In genomic region chr14:101227611-101228594, GRCh38 we compare ENCODE assay signal across 14 cellular contexts.
"Had no signal": no experiment of that assay in that cellular context is flagged by ENCODE, and none has a peak within 500 bp of the region (broad histone marks: within the 10 kb centered on the region; RNA-seq: fewer than 3 reads in every experiment).

No MANE protein-coding gene starts in this region.

- ATAC-seq: activated CD8-positive, alpha-beta T cell treated with anti-CD3 and anti-CD28 coated beads, Interleukin-2, amount 10 ng/mL, durations not matched to agents 7 days and 5 days; right cardiac atrium; stimulated activated naive CD8-positive, alpha-beta T cell treated with anti-CD3 and anti-CD28 coated beads, Interleukin-15, Interleukin-2, amounts not matched to agents 100 U/mL and 50 U/mL, for 24 hours had no signal

- H3K9me3 Mint-ChIP-seq: activated B cell treated with CpG ODN at 0.5 μM for 24 hours; neural crest cell; T-helper 2 cell treated with Interferon-gamma antibody and Interleukin-4, amounts not matched to agents 5 μg/mL and 100 μg/mL, for 36 hours had no signal

- DNase-seq: activated B cell treated with CpG ODN at 0.5 μM for 24 hours; activated CD4-positive, alpha-beta T cell treated with anti-CD3 and anti-CD28 coated beads for 48 hours; activated CD8-positive, alpha-beta T cell treated with anti-CD3 and anti-CD28 coated beads, Interleukin-2, amount 10 ng/mL, durations not matched to agents 7 days and 5 days; activated naive CD4-positive, alpha-beta T cell; anterior cingulate cortex; erythroblast; mesenchymal stem cell; stimulated activated CD4-positive, alpha-beta T cell treated with anti-CD3 and anti-CD28 coated beads, Interleukin-4, amount 100 ng/mL, for 4 hours; stimulated activated CD8-positive, alpha-beta memory T cell treated with anti-CD3 and anti-CD28 coated beads, Interleukin-4, amount 100 ng/mL, for 48 hours; stimulated activated naive CD8-positive, alpha-beta T cell treated with anti-CD3 and anti-CD28 coated beads, Interleukin-15, Interleukin-2, amounts not matched to agents 100 U/mL and 50 U/mL, for 24 hours had no signal

- H3K4me1 Mint-ChIP-seq: activated B cell treated with CpG ODN at 0.5 μM for 24 hours had no signal

- H3K27ac Mint-ChIP-seq: activated B cell treated with CpG ODN at 0.5 μM for 24 hours; activated CD8-positive, alpha-beta T cell treated with anti-CD3 and anti-CD28 coated beads, Interleukin-2, amount 10 ng/mL, durations not matched to agents 7 days and 5 days; T-helper 2 cell treated with Interferon-gamma antibody and Interleukin-4, amounts not matched to agents 5 μg/mL and 100 μg/mL, for 36 hours had no signal

- H3K4me3 ChIP-seq: smooth muscle cell had no signal

- H3K4me3 Mint-ChIP-seq: activated B cell treated with CpG ODN at 0.5 μM for 24 hours; activated CD8-positive, alpha-beta T cell treated with anti-CD3 and anti-CD28 coated beads, Interleukin-2, amount 10 ng/mL, durations not matched to agents 7 days and 5 days; neural crest cell; T-helper 2 cell treated with Interferon-gamma antibody and Interleukin-4, amounts not matched to agents 5 μg/mL and 100 μg/mL, for 36 hours had no signal
